ENCODE assay signal across 8 cellular contexts in genomic region chr22:46054878-46055158, GRCh38.
DNase-seq lines count a peak whose midpoint lies in the region; ATAC-seq, FAIRE-seq and TF ChIP-seq lines count a peak whose summit lies in the region.

No MANE protein-coding gene starts in this region.

- H3K4me1 ChIP-seq in liver (ENCODE audit: control insufficient read depth in 4 of 4, insufficient read depth in 4 of 4, low read length in 3 of 4) (peaks cover 12 to 57% (median 48%) of the 10 kb centered on the region in 4 donors), HepG2 (ENCODE audit: insufficient read depth, low read length) (no peaks in the 10 kb centered on the region), body of pancreas (peaks cover 89% of the 10 kb centered on the region), vagina (peaks cover 92% of the 10 kb centered on the region)

- H3K4me1 Mint-ChIP-seq in mesothelial cell of epicardium = peaks cover 8% of the 10 kb centered on the region

- no peak overlapping the region for H2AFZ ChIP-seq in HepG2 (ENCODE audit: low read length)

- H3K4me2 ChIP-seq in HepG2 (ENCODE audit: low read depth, low read length) = no peak overlapping the region

- intact Hi-C loops in HepG2 (cut with micrococcal nuclease; ENCODE audit: unreplicated experiment) (no loop called here), body of pancreas (cut with DNase I) (no loop called here), vagina (cut with DNase I) (no loop called here)

- in situ Hi-C loops in HepG2 (cut with HindIII; ENCODE audit: extremely low pct_ligation_motif_present, low pct_unique_long_range_greater_than_20kb) = no loop called here

- H3K79me2 ChIP-seq in HepG2 (ENCODE audit: insufficient read depth, low read length) = no peaks in the 10 kb centered on the region

- H4K20me1 ChIP-seq in HepG2 (ENCODE audit: insufficient read depth, low read length) = no peaks in the 10 kb centered on the region

- H3K9me3 ChIP-seq in liver (ENCODE audit: control insufficient read depth in 4 of 4, low read length in 3 of 4) (no peaks in the 10 kb centered on the region), HepG2 (ENCODE audit: low read length) (no peaks in the 10 kb centered on the region), body of pancreas (no peaks in the 10 kb centered on the region), vagina (no peaks in the 10 kb centered on the region)

- CTCF ChIA-PET in HepG2 (lab: Yijun Ruan, JAX; ENCODE audit: low intra/inter-chr PET ratio, low total read pairs) = no interaction called here

- TF ChIP-seq POLR2A in HepG2 (IDR thresholded peaks at IDR 0.05; ENCODE audit: insufficient read depth in 1 of 2, low read depth in 2 of 2, low read length in 2 of 2) (no peak), body of pancreas (IDR thresholded peaks at IDR 0.05) (no peak), vagina (IDR thresholded peaks at IDR 0.05) (no peak)

- peak overlapping the region; percentile 55 for H3K27ac Mint-ChIP-seq in mesothelial cell of epicardium

- no peak for TF ChIP-seq CTCF in liver (IDR thresholded peaks at IDR 0.05; ENCODE audit: low read depth, low read length, missing input control)
- no peak for TF ChIP-seq CTCF in HepG2 (CRISPR knock-in tag; IDR thresholded peaks at IDR 0.05)
- no peak for TF ChIP-seq CTCF in body of pancreas (IDR thresholded peaks at IDR 0.05)
- TF ChIP-seq CTCF in mesothelial cell of epicardium (IDR thresholded peaks at IDR 0.05; ENCODE audit: unreplicated experiment) = no peak
- TF ChIP-seq CTCF in vagina (IDR thresholded peaks at IDR 0.05) = no peak

- no peaks in the 10 kb centered on the region for H3K9me3 Mint-ChIP-seq in mesothelial cell of epicardium

- H3K27me3 Mint-ChIP-seq in mesothelial cell of epicardium (ENCODE audit: low read depth) = no peaks in the 10 kb centered on the region

- BruUV-seq in HepG2 (replicated peaks; lab: Mats Ljungman, UMichigan) = no TSS peak

- H3K9ac ChIP-seq in liver (ENCODE audit: low read depth in 1 of 2, low read length in 2 of 2) = peak overlapping the region in 1 of 2 donors; percentile 42
- no peak overlapping the region for H3K9ac ChIP-seq in HepG2 (ENCODE audit: insufficient read depth, low read depth, low read length)

- no peak for DNase-seq in HepG2 (ENCODE audit: low spot score)
- peak in 3 of 4 donors; percentile 12 to 19 (median 12) for DNase-seq in body of pancreas
- no peak for DNase-seq in mesothelial cell of epicardium (ENCODE audit: low spot score in 2 of 2, unreplicated experiment in 2 of 2)
- no peak for DNase-seq in vagina (ENCODE audit: extremely low spot score in 2 of 2)
- no peak for DNase-seq in ecto neural progenitor cell (ENCODE audit: low spot score)
- DNase-seq in activated gamma-delta T cell (lab: John Stamatoyannopoulos, UW) = no peak
- no peak for DNase-seq in mucosa of gallbladder (ENCODE audit: low spot score)

- no peak overlapping the region for H3K4me3 ChIP-seq in liver (ENCODE audit: low read depth in 1 of 3, low read length in 3 of 3)
- H3K4me3 ChIP-seq in HepG2 (replicated peaks in 1 of 3; ENCODE audit: insufficient read depth in 1 of 3, low read depth in 2 of 3, low read length in 3 of 3) = no peak overlapping the region
- H3K4me3 ChIP-seq in body of pancreas = peak overlapping the region in 1 of 2 donors; percentile 18
- H3K4me3 ChIP-seq in vagina = peak overlapping the region; percentile 62 to 75

- WGBS in liver = 50% methylated on average over 5 of the region's 5 CpGs
- WGBS in HepG2 (ENCODE audit: low lambda C conversion rate) = 10% methylated on average over 5 of the region's 5 CpGs
- 11 to 19% methylated on average over 5 of the region's 5 CpGs for WGBS in body of pancreas, 2 donors

- no peak overlapping the region for H3K4me3 Mint-ChIP-seq in mesothelial cell of epicardium

- ATAC-seq in HepG2 (no peak), body of pancreas (no peak)

- no peak for FAIRE-seq in HepG2 (lab: Jason Lieb, UNC)

- TF ChIP-seq EP300 in HepG2 (IDR thresholded peaks at IDR 0.05; ENCODE audit: low read depth in 2 of 2, low read length in 2 of 2) (no peak), HepG2 (CRISPR knock-in tag; IDR thresholded peaks at IDR 0.05; ENCODE audit: borderline replicate concordance) (no peak)

- H3K27ac ChIP-seq in liver (ENCODE audit: low read depth in 1 of 2, low read length in 2 of 2) (peak overlapping the region; percentile 61 to 72), HepG2 (ENCODE audit: extremely low read length, insufficient read depth, low read length) (no peak overlapping the region), body of pancreas (peak overlapping the region; percentile 84 to 100 (median 98)), vagina (peak overlapping the region; percentile 100)

- H3K36me3 ChIP-seq in liver (ENCODE audit: control insufficient read depth in 4 of 4, insufficient read depth in 3 of 4, low read depth in 1 of 4, low read length in 3 of 4) (no peaks in the 10 kb centered on the region), HepG2 (replicated peaks in 1 of 2; ENCODE audit: control insufficient read depth in 1 of 2, insufficient read depth in 2 of 2, low read length in 2 of 2) (no peaks in the 10 kb centered on the region), body of pancreas (replicated peaks in 1 of 2; ENCODE audit: insufficient read depth in 1 of 2, low read depth in 2 of 2) (no peaks in the 10 kb centered on the region), vagina (no peaks in the 10 kb centered on the region)

- peaks cover 1% of the 10 kb centered on the region for H3K36me3 Mint-ChIP-seq in mesothelial cell of epicardium

- TF ChIP-seq RAD21 in liver (IDR thresholded peaks at IDR 0.05) = no peak
- no peak for TF ChIP-seq RAD21 in HepG2 (CRISPR knock-in tag; IDR thresholded peaks at IDR 0.05)

- POLR2A ChIA-PET in HepG2 (lab: Yijun Ruan, JAX) = no interaction called here

- H3K27me3 ChIP-seq in liver (ENCODE audit: control insufficient read depth in 4 of 4, insufficient read depth in 4 of 4, low read length in 3 of 4) = no peaks in the 10 kb centered on the region
- peaks cover 29 to 86% of the 10 kb centered on the region in 2 experiments for H3K27me3 ChIP-seq in HepG2 (ENCODE audit: control insufficient read depth in 1 of 2, insufficient read depth in 2 of 2, low read length in 2 of 2)
- H3K27me3 ChIP-seq in body of pancreas = no peaks in the 10 kb centered on the region
- no peaks in the 10 kb centered on the region for H3K27me3 ChIP-seq in vagina

TF ChIP-seq in liver, 16 proteins besides CTCF, POLR2A, EP300 and RAD21 (continues in another document):
- TF ChIP-seq REST (IDR thresholded peaks at IDR 0.05) (no peak), HNF4A (conservative IDR thresholded peaks at IDR 0.05) (no peak)

TF ChIP-seq in HepG2, 621 proteins besides CTCF, POLR2A, EP300 and RAD21 (continues in another document):
- TF ChIP-seq ZNF142 (CRISPR knock-in tag; IDR thresholded peaks at IDR 0.05) (no peak), ZSCAN25 (CRISPR knock-in tag; IDR thresholded peaks at IDR 0.05) (no peak), ZNF251 (CRISPR knock-in tag; IDR thresholded peaks at IDR 0.05) (no peak), ZNF749 (CRISPR knock-in tag; IDR thresholded peaks at IDR 0.05; ENCODE audit: borderline replicate concordance) (no peak), HMG20A (CRISPR knock-in tag; IDR thresholded peaks at IDR 0.05; ENCODE audit: borderline replicate concordance) (no peak), MYPOP (CRISPR knock-in tag; IDR thresholded peaks at IDR 0.05) (no peak), SAP130 (CRISPR knock-in tag; IDR thresholded peaks at IDR 0.05; ENCODE audit: low read depth) (no peak), ZNF317 (CRISPR knock-in tag; IDR thresholded peaks at IDR 0.05) (no peak)

Comparison
In these comparisons a context has a peak if more than half of its experiments do, and no peak if none do; other contexts are left out.
1. H3K4me3 ChIP-seq: peak in vagina (2 of 2); none in liver (0 of 3) and HepG2 (0 of 3).
2. DNase-seq: peak in body of pancreas (3 of 4); none in HepG2 (single experiment), mesothelial cell of epicardium (0 of 2), vagina (0 of 2), ecto neural progenitor cell (single experiment), activated gamma-delta T cell (single experiment) and mucosa of gallbladder (single experiment).